Comparison of ENCODE assay signal across 8 cellular contexts in the genomic region with DNA sequence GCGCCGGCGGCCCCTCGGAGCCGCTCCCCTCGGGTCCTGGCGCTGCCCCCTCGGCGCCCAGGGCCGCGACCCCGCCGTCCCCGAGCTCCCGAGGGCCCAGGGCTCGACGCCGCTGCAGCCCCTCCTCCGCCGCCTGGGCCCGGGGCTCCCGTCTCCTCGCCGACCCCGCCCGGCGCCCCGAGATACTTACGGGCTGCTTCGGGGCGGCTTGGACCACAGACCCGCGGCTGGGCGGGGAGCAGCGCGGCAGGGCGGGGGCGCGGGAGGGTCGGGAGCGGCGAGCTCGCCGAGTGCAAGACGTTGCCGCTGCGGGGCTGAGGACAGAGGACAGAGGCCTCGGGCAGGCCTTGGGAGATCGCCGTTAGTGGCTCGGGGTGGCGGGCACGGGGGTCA. TPM values are rescaled to one million over a fixed set of nuclear protein-coding genes. Genes with fewer than 3 reads are reported as not detected.
A peak's percentile ranks its signal among the peaks of the same experiment; 100 is the strongest.
DNase-seq lines count a peak whose midpoint lies in the region; ATAC-seq and TF ChIP-seq lines count a peak whose summit lies in the region.

No MANE protein-coding gene starts in this region.

- peaks cover 18% of the 10 kb centered on the region for H3K27me3 Mint-ChIP-seq in glutamatergic neuron (ENCODE audit: unreplicated experiment)

- H3K9me3 ChIP-seq in SJSA1 (replicated peaks) = no peaks in the 10 kb centered on the region

- H3K27ac Mint-ChIP-seq in glutamatergic neuron (ENCODE audit: unreplicated experiment) = peak overlapping the region; percentile 28

- DNase-seq in BJ (ENCODE audit: low read depth) (no peak), SJSA1 (ENCODE audit: low read depth in 1 of 2, low spot score in 2 of 2) (no peak), glutamatergic neuron (no peak), NCI-H128 (lab: John Stamatoyannopoulos, UW; ENCODE audit: unreplicated experiment) (no peak), HuH-7 (ENCODE audit: low spot score) (no peak)
- no peak for DNase-seq in stimulated activated naive CD4-positive, alpha-beta T cell treated with Interleukin-2 at 50 U/mL for 16 hours (lab: John Stamatoyannopoulos, UW)

- H3K36me3 ChIP-seq in BJ (ENCODE audit: control insufficient read depth, insufficient read depth, low read length) (peaks cover 7% of the 10 kb centered on the region), SJSA1 (peaks cover 27% of the 10 kb centered on the region)

- H3K4me3 Mint-ChIP-seq in glutamatergic neuron (ENCODE audit: unreplicated experiment) = no peak overlapping the region

- ATAC-seq in GM21786 (IDR thresholded peaks at IDR 0.05; ENCODE audit: unreplicated experiment) = peak; percentile 7

- POLR2A ChIA-PET in BJ (lab: Charles Lee) = interaction anchor here (0.5 to 1.5 kb wide), 9 partner anchors 14 to 1200 kb away, joined by 3 to 13 read pairs (median 4); no protein-coding TSS in a partner anchor

- H3K4me3 ChIP-seq in BJ (ENCODE audit: low read depth, low read length) (peak overlapping the region; percentile 95), SJSA1 (peak overlapping the region; percentile 90), skin epidermis (peak overlapping the region; percentile 67 to 100 (median 97))

- peaks cover 26% of the 10 kb centered on the region for H3K4me1 Mint-ChIP-seq in glutamatergic neuron (ENCODE audit: low read depth, unreplicated experiment)

- peaks cover 27% of the 10 kb centered on the region for H3K9me3 Mint-ChIP-seq in glutamatergic neuron (ENCODE audit: unreplicated experiment)

- TF ChIP-seq CTCF in BJ (IDR thresholded peaks at IDR 0.05; ENCODE audit: insufficient read depth, low read depth, low read length) (no peak), glutamatergic neuron (IDR thresholded peaks at IDR 0.05; ENCODE audit: partially characterized antibody, unreplicated experiment) (no peak)

- H3K36me3 Mint-ChIP-seq in glutamatergic neuron (ENCODE audit: unreplicated experiment) = no peaks in the 10 kb centered on the region

- CTCF ChIA-PET in BJ (lab: Yijun Ruan, JAX) = interaction anchor here (1.1 to 2.9 kb wide), 6 partner anchors 10 to 288 kb away, joined by 4 to 15 read pairs (median 4); a partner anchor contains a TSS

- peaks cover 10% of the 10 kb centered on the region for H3K4me1 ChIP-seq in SJSA1 (replicated peaks)

- H3K27ac ChIP-seq in SJSA1 (peak overlapping the region; percentile 26), skin epidermis (peak overlapping the region; percentile 91 to 100 (median 98))

- H3K27me3 ChIP-seq in BJ (ENCODE audit: control insufficient read depth, insufficient read depth, low read length) (no peaks in the 10 kb centered on the region), SJSA1 (replicated peaks) (no peaks in the 10 kb centered on the region)

RNA-seq across cellular contexts. Expression of a gene that starts 0.3 kb away (rescaled TPM):
- polyA plus RNA-seq in BJ (2011; rRNA removed) = 16.1 and 16.8 TPM in 2 replicates
- polyA minus RNA-seq in BJ (2011; rRNA and poly(A)+ RNA removed) = 26.9 and 37.6 TPM in 2 replicates
- 0.28 and 3.1 TPM in 2 replicates for total RNA-seq in SJSA1 (2014; rRNA removed; shearing (Covaris generic))
- 78.7 TPM for total RNA-seq in glutamatergic neuron (ENCODE audit: unreplicated experiment)

RNA-seq across cellular contexts. Expression of a gene that starts 30.5 kb away (rescaled TPM):
- not detected in 2 replicates for polyA plus RNA-seq in BJ (2011; rRNA removed)
- not detected in 2 replicates for polyA minus RNA-seq in BJ (2011; rRNA and poly(A)+ RNA removed)
- not detected in 2 replicates for total RNA-seq in SJSA1 (2014; rRNA removed; shearing (Covaris generic))
- 3.5 TPM for total RNA-seq in glutamatergic neuron (ENCODE audit: unreplicated experiment)

Comparison
In these comparisons a context has a peak if more than half of its experiments do, and no peak if none do; other contexts are left out.
1. RNA of a gene that starts 0.3 kb away (total RNA-seq): 78.7 TPM in glutamatergic neuron (single experiment); 0.28 to 3.1 TPM in SJSA1; every median in the first group is over 10 times any median in the second.
2. Peak in every context shown above with its lines, with median percentiles within 50 percentile points of each other: H3K4me3 ChIP-seq.